ENCODE assay signal across 24 cellular contexts in the genomic region with DNA sequence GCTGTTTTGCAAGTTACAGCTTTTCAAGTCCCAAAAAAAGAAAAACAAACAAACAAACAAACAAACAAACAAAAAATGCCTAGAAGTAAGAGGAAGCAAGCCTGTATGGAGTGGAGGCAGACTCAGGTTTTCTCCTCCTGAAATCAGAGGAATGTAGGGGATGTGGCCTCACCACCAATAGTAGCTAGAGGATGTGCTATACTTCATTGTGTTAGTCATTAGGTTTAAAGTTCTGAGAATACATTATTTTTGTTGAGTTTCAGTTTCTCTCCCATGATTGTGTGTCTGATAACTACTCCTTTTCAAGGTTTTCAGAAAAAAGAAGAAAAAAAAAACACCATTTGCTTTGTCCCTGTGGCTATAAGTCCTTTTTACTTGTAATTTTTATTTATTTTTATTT.
A peak's percentile ranks its signal among the peaks of the same experiment; 100 is the strongest.
DNase-seq lines count a peak whose midpoint lies in the region; ATAC-seq and TF ChIP-seq lines count a peak whose summit lies in the region.
"Had no signal": no experiment of that assay in that cellular context is flagged by ENCODE, and none has a peak within 500 bp of the region (broad histone marks: within the 10 kb centered on the region; RNA-seq: fewer than 3 reads in every experiment).

No MANE protein-coding gene starts in this region.

- no peak for DNase-seq in activated CD8-positive, alpha-beta T cell treated with anti-CD3 and anti-CD28 coated beads for 36 hours
- no peak for DNase-seq in activated CD8-positive, alpha-beta T cell treated with anti-CD3 and anti-CD28 coated beads, Interleukin-2, amount 10 ng/mL, durations not matched to agents 7 days and 5 days
- DNase-seq in OCI-M1 (lab: John Stamatoyannopoulos, UW) (peak; percentile 3), ascending aorta (ENCODE audit: low spot score in 2 of 2) (no peak), gastrocnemius medialis (no peak)
- DNase-seq in stimulated activated effector memory CD8-positive, alpha-beta T cell treated with anti-CD3 and anti-CD28 coated beads, Interleukin-12 subunit alpha, Interleukin-12 subunit beta, amount 100 ng/mL, for 72 hours (ENCODE audit: low spot score in 2 of 2) = no peak
- no peak for DNase-seq in NK-92 treated with Interleukin-12 subunit alpha and Interleukin-12 subunit beta, amount 100 ng/mL, for 24 hours (lab: John Stamatoyannopoulos, UW)
- DNase-seq: 8988T; Caco-2; CD4-positive, alpha-beta memory T cell; DMS79 treated with DMSO at 0.1 percent for 48 hours; H7; KG1; NCI-H1105 treated with DMSO at 0.1 percent for 48 hours; NCI-H2081; NCI-H2171; NCI-H446; NCI-H526; PC-9; RPMI8226; SHP77 had no signal

- no peak for TF ChIP-seq CTCF in activated CD8-positive, alpha-beta T cell treated with anti-CD3 and anti-CD28 coated beads for 36 hours (IDR thresholded peaks at IDR 0.05)
- TF ChIP-seq CTCF in ascending aorta (IDR thresholded peaks at IDR 0.05) = no peak
- TF ChIP-seq CTCF in gastrocnemius medialis (IDR thresholded peaks at IDR 0.05 in 4 of 5, conservative IDR thresholded peaks at IDR 0.05 in 1 of 5) = no peak

- intact Hi-C loops in activated CD8-positive, alpha-beta T cell treated with anti-CD3 and anti-CD28 coated beads for 36 hours (cut with micrococcal nuclease) = no loop called here
- intact Hi-C loops in ascending aorta (cut with DNase I) (no loop called here), gastrocnemius medialis (cut with DNase I; ENCODE audit: low total_unique reads) (no loop called here)

- H3K27ac Mint-ChIP-seq in activated CD8-positive, alpha-beta T cell treated with anti-CD3 and anti-CD28 coated beads for 36 hours = no peak overlapping the region
- H3K27ac Mint-ChIP-seq in activated CD8-positive, alpha-beta T cell treated with anti-CD3 and anti-CD28 coated beads, Interleukin-2, amount 10 ng/mL, durations not matched to agents 7 days and 5 days = no peak overlapping the region
- H3K27ac Mint-ChIP-seq in stimulated activated effector memory CD8-positive, alpha-beta T cell treated with anti-CD3 and anti-CD28 coated beads, Interleukin-12 subunit alpha, Interleukin-12 subunit beta, amount 100 ng/mL, for 72 hours = no peak overlapping the region
- H3K27ac Mint-ChIP-seq: CD4-positive, alpha-beta memory T cell had no signal

- in situ Hi-C loops in gastrocnemius medialis (cut with MboI; ENCODE audit: low sequenced_read_pairs in 4 of 4) = no loop called here

- no peaks in the 10 kb centered on the region for H3K4me1 Mint-ChIP-seq in activated CD8-positive, alpha-beta T cell treated with anti-CD3 and anti-CD28 coated beads for 36 hours (ENCODE audit: low read depth)
- peaks cover 2% of the 10 kb centered on the region for H3K4me1 Mint-ChIP-seq in activated CD8-positive, alpha-beta T cell treated with anti-CD3 and anti-CD28 coated beads, Interleukin-2, amount 10 ng/mL, durations not matched to agents 7 days and 5 days (ENCODE audit: low read depth)
- H3K4me1 Mint-ChIP-seq in stimulated activated effector memory CD8-positive, alpha-beta T cell treated with anti-CD3 and anti-CD28 coated beads, Interleukin-12 subunit alpha, Interleukin-12 subunit beta, amount 100 ng/mL, for 72 hours = peaks cover 8% of the 10 kb centered on the region
- H3K4me1 Mint-ChIP-seq: CD4-positive, alpha-beta memory T cell had no signal

- H3K27ac ChIP-seq in ascending aorta (no peak overlapping the region), gastrocnemius medialis (no peak overlapping the region)
- H3K27ac ChIP-seq: BLaER1 treated with 17β-estradiol and CSF1 and Interleukin-3, amounts not matched to agents 10 nM and 100 nM; PC-9 had no signal

- no peaks in the 10 kb centered on the region for H3K9me3 Mint-ChIP-seq in activated CD8-positive, alpha-beta T cell treated with anti-CD3 and anti-CD28 coated beads for 36 hours
- H3K9me3 Mint-ChIP-seq in activated CD8-positive, alpha-beta T cell treated with anti-CD3 and anti-CD28 coated beads, Interleukin-2, amount 10 ng/mL, durations not matched to agents 7 days and 5 days (ENCODE audit: insufficient read depth) = no peaks in the 10 kb centered on the region
- no peaks in the 10 kb centered on the region for H3K9me3 Mint-ChIP-seq in stimulated activated effector memory CD8-positive, alpha-beta T cell treated with anti-CD3 and anti-CD28 coated beads, Interleukin-12 subunit alpha, Interleukin-12 subunit beta, amount 100 ng/mL, for 72 hours
- H3K9me3 Mint-ChIP-seq: CD4-positive, alpha-beta memory T cell had no signal

- POLR2A ChIA-PET in activated CD8-positive, alpha-beta T cell treated with anti-CD3 and anti-CD28 coated beads for 36 hours (lab: Charles Lee) = no interaction called here
- POLR2A ChIA-PET in activated CD8-positive, alpha-beta T cell treated with anti-CD3 and anti-CD28 coated beads, Interleukin-2, amount 10 ng/mL, durations not matched to agents 7 days and 5 days (lab: Charles Lee) = no interaction called here

- CTCF ChIA-PET in activated CD8-positive, alpha-beta T cell treated with anti-CD3 and anti-CD28 coated beads for 36 hours (lab: Charles Lee) = no interaction called here
- CTCF ChIA-PET in activated CD8-positive, alpha-beta T cell treated with anti-CD3 and anti-CD28 coated beads, Interleukin-2, amount 10 ng/mL, durations not matched to agents 7 days and 5 days (lab: Charles Lee) = no interaction called here

- H3K27me3 ChIP-seq in ascending aorta (no peaks in the 10 kb centered on the region), gastrocnemius medialis (no peaks in the 10 kb centered on the region)
- H3K27me3 ChIP-seq: BLaER1 treated with 17β-estradiol and CSF1 and Interleukin-3, amounts not matched to agents 10 nM and 100 nM had no signal

- peaks cover 5% of the 10 kb centered on the region for H3K27me3 Mint-ChIP-seq in activated CD8-positive, alpha-beta T cell treated with anti-CD3 and anti-CD28 coated beads for 36 hours
- no peaks in the 10 kb centered on the region for H3K27me3 Mint-ChIP-seq in activated CD8-positive, alpha-beta T cell treated with anti-CD3 and anti-CD28 coated beads, Interleukin-2, amount 10 ng/mL, durations not matched to agents 7 days and 5 days (ENCODE audit: low read depth)

- H3K4me3 ChIP-seq in ascending aorta = no peak overlapping the region
- no peak overlapping the region for H3K4me3 ChIP-seq in gastrocnemius medialis
- H3K4me3 ChIP-seq: BLaER1 treated with 17β-estradiol and CSF1 and Interleukin-3, amounts not matched to agents 10 nM and 100 nM; PC-9 had no signal

- H3K36me3 Mint-ChIP-seq in activated CD8-positive, alpha-beta T cell treated with anti-CD3 and anti-CD28 coated beads for 36 hours (ENCODE audit: low read depth) = no peaks in the 10 kb centered on the region
- no peaks in the 10 kb centered on the region for H3K36me3 Mint-ChIP-seq in activated CD8-positive, alpha-beta T cell treated with anti-CD3 and anti-CD28 coated beads, Interleukin-2, amount 10 ng/mL, durations not matched to agents 7 days and 5 days (ENCODE audit: low read depth)
- no peaks in the 10 kb centered on the region for H3K36me3 Mint-ChIP-seq in stimulated activated effector memory CD8-positive, alpha-beta T cell treated with anti-CD3 and anti-CD28 coated beads, Interleukin-12 subunit alpha, Interleukin-12 subunit beta, amount 100 ng/mL, for 72 hours
- H3K36me3 Mint-ChIP-seq: CD4-positive, alpha-beta memory T cell had no signal

- no peak overlapping the region for H3K4me3 Mint-ChIP-seq in activated CD8-positive, alpha-beta T cell treated with anti-CD3 and anti-CD28 coated beads for 36 hours
- H3K4me3 Mint-ChIP-seq in activated CD8-positive, alpha-beta T cell treated with anti-CD3 and anti-CD28 coated beads, Interleukin-2, amount 10 ng/mL, durations not matched to agents 7 days and 5 days = no peak overlapping the region
- H3K4me3 Mint-ChIP-seq in stimulated activated effector memory CD8-positive, alpha-beta T cell treated with anti-CD3 and anti-CD28 coated beads, Interleukin-12 subunit alpha, Interleukin-12 subunit beta, amount 100 ng/mL, for 72 hours = no peak overlapping the region
- H3K4me3 Mint-ChIP-seq: CD4-positive, alpha-beta memory T cell had no signal

- peak; percentile 73 for ATAC-seq in activated CD8-positive, alpha-beta T cell treated with anti-CD3 and anti-CD28 coated beads for 36 hours
- no peak for ATAC-seq in activated CD8-positive, alpha-beta T cell treated with anti-CD3 and anti-CD28 coated beads, Interleukin-2, amount 10 ng/mL, durations not matched to agents 7 days and 5 days
- peak; percentile 79 for ATAC-seq in HG03097 (IDR thresholded peaks at IDR 0.05; ENCODE audit: low FRiP score, unreplicated experiment)
- peak; percentile 94 for ATAC-seq in stimulated activated effector memory CD8-positive, alpha-beta T cell treated with anti-CD3 and anti-CD28 coated beads, Interleukin-12 subunit alpha, Interleukin-12 subunit beta, amount 100 ng/mL, for 72 hours
- no peak for ATAC-seq in gastrocnemius medialis
- ATAC-seq: SK-N-SH treated with all-trans-retinoic acid at 6 μM for 48 hours had no signal

- H3K9me3 ChIP-seq in ascending aorta = no peaks in the 10 kb centered on the region
- no peaks in the 10 kb centered on the region for H3K9me3 ChIP-seq in gastrocnemius medialis
- H3K9me3 ChIP-seq: BLaER1 treated with 17β-estradiol and CSF1 and Interleukin-3, amounts not matched to agents 10 nM and 100 nM; Caco-2 had no signal

- H3K4me1 ChIP-seq in ascending aorta = no peaks in the 10 kb centered on the region
- no peaks in the 10 kb centered on the region for H3K4me1 ChIP-seq in gastrocnemius medialis
- H3K4me1 ChIP-seq: BLaER1 treated with 17β-estradiol and CSF1 and Interleukin-3, amounts not matched to agents 10 nM and 100 nM had no signal

- no peak for TF ChIP-seq POLR2A in gastrocnemius medialis (IDR thresholded peaks at IDR 0.05)

- H3K36me3 ChIP-seq in ascending aorta (no peaks in the 10 kb centered on the region), gastrocnemius medialis (no peaks in the 10 kb centered on the region)
- H3K36me3 ChIP-seq: BLaER1 treated with 17β-estradiol and CSF1 and Interleukin-3, amounts not matched to agents 10 nM and 100 nM had no signal

Comparison
In these comparisons a context has a peak if more than half of its experiments do, and no peak if none do; other contexts are left out.
1. ATAC-seq: peak in activated CD8-positive, alpha-beta T cell treated with anti-CD3 and anti-CD28 coated beads for 36 hours (single experiment), HG03097 (single experiment) and stimulated activated effector memory CD8-positive, alpha-beta T cell treated with anti-CD3 and anti-CD28 coated beads, Interleukin-12 subunit alpha, Interleukin-12 subunit beta, amount 100 ng/mL, for 72 hours (single experiment); none in activated CD8-positive, alpha-beta T cell treated with anti-CD3 and anti-CD28 coated beads, Interleukin-2, amount 10 ng/mL, durations not matched to agents 7 days and 5 days (single experiment) and gastrocnemius medialis (0 of 2).